Comparison of ENCODE assay signal across 1 cellular context in genomic region chr15:68561146-68561545, GRCh38.
TF ChIP-seq lines count a peak whose summit lies in the region.

No MANE protein-coding gene starts in this region.

TF ChIP-seq in H1, 55 proteins besides CTCF, POLR2A, EP300 and RAD21 (continued from another document):
- TF ChIP-seq CHD2 (IDR thresholded peaks at IDR 0.05; ENCODE audit: low read length): no peak
